In genomic region chrX:101385026-101385684, GRCh38 we compare ENCODE assay signal across 25 cellular contexts. TPM values are rescaled to one million over a fixed set of nuclear protein-coding genes. Genes with fewer than 3 reads are reported as not detected.
DNase-seq lines count a peak whose midpoint lies in the region; ATAC-seq, FAIRE-seq and TF ChIP-seq lines count a peak whose summit lies in the region.
"Had no signal": no experiment of that assay in that cellular context is flagged by ENCODE, and none has a peak within 500 bp of the region (broad histone marks: within the 10 kb centered on the region; RNA-seq: fewer than 3 reads in every experiment).

No MANE protein-coding gene starts in this region.

- H3K36me3 Mint-ChIP-seq in CD14-positive monocyte = no peaks in the 10 kb centered on the region
- H3K36me3 Mint-ChIP-seq in naive B cell = no peaks in the 10 kb centered on the region
- H3K36me3 Mint-ChIP-seq: CD8-positive, alpha-beta T cell; immature natural killer cell; neural progenitor cell; T-cell; type B pancreatic cell had no signal

- ATAC-seq in naive B cell (ENCODE audit: low read depth in 2 of 2) = no peak
- ATAC-seq: CD8-positive, alpha-beta T cell; GM23338; T-cell had no signal

- H3K9me3 Mint-ChIP-seq in CD14-positive monocyte (no peaks in the 10 kb centered on the region), naive B cell (no peaks in the 10 kb centered on the region)
- H3K9me3 Mint-ChIP-seq: activated naive CD4-positive, alpha-beta T cell treated with anti-CD3 and anti-CD28 coated beads for 36 hours; CD8-positive, alpha-beta T cell; GM23338; immature natural killer cell; neural progenitor cell; T-cell; type B pancreatic cell had no signal

- peak overlapping the region; percentile 92 to 98 (median 95) for H3K27ac Mint-ChIP-seq in CD14-positive monocyte
- peak overlapping the region; percentile 87 to 98 (median 94) for H3K27ac Mint-ChIP-seq in naive B cell
- H3K27ac Mint-ChIP-seq: activated naive CD4-positive, alpha-beta T cell treated with anti-CD3 and anti-CD28 coated beads for 36 hours; CD8-positive, alpha-beta T cell; GM23338; immature natural killer cell; neural progenitor cell; T-cell; type B pancreatic cell had no signal

- no peaks in the 10 kb centered on the region for H3K27me3 Mint-ChIP-seq in CD14-positive monocyte (ENCODE audit: low read depth in 3 of 3)
- no peaks in the 10 kb centered on the region for H3K27me3 Mint-ChIP-seq in naive B cell
- H3K27me3 Mint-ChIP-seq: type B pancreatic cell had no signal

- TF ChIP-seq CTCF in CD14-positive monocyte (IDR thresholded peaks at IDR 0.05) = no peak

- peak; percentile 23; the same call in 1 of the 2 replicates for TF ChIP-seq POLR2A in Raji (IDR thresholded peaks at IDR 0.05; ENCODE audit: insufficient read depth, low read depth, low read length)

- peak; percentile 33 for FAIRE-seq in GM19239 (lab: Jason Lieb, UNC)
- FAIRE-seq: astrocyte had no signal

- DNase-seq in CD14-positive monocyte (ENCODE audit: low spot score) (no peak), GM19239 (ENCODE audit: insufficient read length, low spot score) (no peak), naive B cell (no peak), islet precursor cell (no peak), NOMO-1 (lab: John Stamatoyannopoulos, UW; ENCODE audit: unreplicated experiment in 2 of 2) (no peak), posterior vena cava (ENCODE audit: low spot score) (no peak), NCI-H1417 treated with DMSO at 0.1 percent for 48 hours (lab: John Stamatoyannopoulos, UW) (no peak)
- DNase-seq: activated CD4-positive, alpha-beta T cell treated with anti-CD3 and anti-CD28 coated beads, Interleukin-2, amount 50 U/mL, for 4 hours; activated naive CD4-positive, alpha-beta T cell treated with anti-CD3 and anti-CD28 coated beads for 36 hours; activated T-cell treated with anti-CD3 and anti-CD28 coated beads for 4 hours; CD8-positive, alpha-beta T cell; DND-41; heart left ventricle; immature natural killer cell; mammary epithelial cell; NCI-H1694; Right ventricle myocardium superior; stimulated activated naive CD4-positive, alpha-beta T cell; T-cell had no signal

- peaks cover 35% of the 10 kb centered on the region for H3K4me1 Mint-ChIP-seq in CD14-positive monocyte
- peaks cover 23 to 52% (median 25%) of the 10 kb centered on the region in 3 donors for H3K4me1 Mint-ChIP-seq in naive B cell
- H3K4me1 Mint-ChIP-seq: immature natural killer cell had no signal

- H3K4me3 Mint-ChIP-seq in CD14-positive monocyte (peak overlapping the region; percentile 86 to 98), naive B cell (peak overlapping the region; percentile 87 to 99 (median 97))
- H3K4me3 Mint-ChIP-seq: activated naive CD4-positive, alpha-beta T cell treated with anti-CD3 and anti-CD28 coated beads for 36 hours; CD8-positive, alpha-beta T cell; GM23338; neural progenitor cell; type B pancreatic cell had no signal

- intact Hi-C loops in CD14-positive monocyte (cut with micrococcal nuclease) = no loop called here
- intact Hi-C loops in posterior vena cava (cut with DNase I) = no loop called here

RNA-seq across cellular contexts. Expression of gene BTK, which starts 0.8 kb away (rescaled TPM):
- polyA plus RNA-seq in CD14-positive monocyte (10 to 100 TPM; 74.1 to 82.9 TPM), naive B cell (ENCODE audit: low read depth in 6 of 6) (100 to 1,000 TPM; 110 to 189 (median 162) TPM)
- total RNA-seq in posterior vena cava = 10 to 100 TPM in 1 of 2 donors, 1 to 10 TPM in 1; 5.2 to 11.5 TPM
- total RNA-seq: chondrocyte had no signal
- polyA plus RNA-seq: mammary epithelial cell had no signal

RNA-seq across cellular contexts. Expression of gene RPL36A, which starts 5.7 kb away (rescaled TPM):
- polyA plus RNA-seq in CD14-positive monocyte (100 to 1,000 TPM; 833 to 875 TPM), naive B cell (ENCODE audit: low read depth in 6 of 6) (1,000 to 10,000 TPM; 1,439 to 2,390 (median 1,883) TPM)
- total RNA-seq in posterior vena cava = 100 to 1,000 TPM; 203 to 225 TPM

RNA-seq across cellular contexts. Expression of gene GLA, which starts 22.6 kb away (rescaled TPM):
- polyA plus RNA-seq in CD14-positive monocyte = 10 to 100 TPM; 64.0 to 80.0 TPM
- 10 to 100 TPM; 15.4 to 28.8 (median 24.9) TPM for polyA plus RNA-seq in naive B cell (ENCODE audit: low read depth in 6 of 6)
- total RNA-seq in posterior vena cava = 10 to 100 TPM; 20.1 to 24.2 TPM

RNA-seq across cellular contexts. Expression of gene HNRNPH2, which starts 22.9 kb away (rescaled TPM):
- polyA plus RNA-seq in CD14-positive monocyte (100 to 1,000 TPM; 118 to 163 TPM), naive B cell (ENCODE audit: low read depth in 6 of 6) (100 to 1,000 TPM in 5 of 6 donors, 10 to 100 TPM in 1; 78.2 to 162 (median 109) TPM)
- 10 to 100 TPM; 50.9 to 54.4 TPM for total RNA-seq in posterior vena cava

RNA-seq across cellular contexts. Expression of gene TIMM8A, which starts 36.6 kb away (rescaled TPM):
- polyA plus RNA-seq in CD14-positive monocyte (1 to 10 TPM; 2.4 to 2.5 TPM), naive B cell (ENCODE audit: low read depth in 6 of 6) (10 to 100 TPM in 4 of 6 donors, 1 to 10 TPM in 2; 7.7 to 17.9 (median 12.7) TPM)
- 1 to 10 TPM; 9.0 TPM for total RNA-seq in posterior vena cava
